Comparison of ENCODE assay signal across 8 cellular contexts in genomic region chr18:79680100-79680879, GRCh38. TPM values are rescaled to one million over a fixed set of nuclear protein-coding genes. Genes with fewer than 3 reads are reported as not detected.
DNase-seq lines count a peak whose midpoint lies in the region; ATAC-seq and TF ChIP-seq lines count a peak whose summit lies in the region.

No MANE protein-coding gene starts in this region.

- peaks cover 8% of the 10 kb centered on the region for H3K4me1 ChIP-seq in GM23338 (ENCODE audit: insufficient read depth)

- TF ChIP-seq CTCF in GM23338 (conservative IDR thresholded peaks at IDR 0.05; ENCODE audit: low read depth in 2 of 2) (no peak), nephron progenitor cell (IDR thresholded peaks at IDR 0.05) (no peak)

- H3K9me3 ChIP-seq in MG63, result no peaks in the 10 kb centered on the region

- intact Hi-C loops in activated CD4-positive, alpha-beta memory T cell treated with anti-CD3 and anti-CD28 coated beads for 36 hours (cut with micrococcal nuclease), result loop anchor here (10.0 kb wide), 1 partner anchor 475 kb away; no protein-coding TSS in a partner anchor

- ATAC-seq in GM23338, result no peak

- H3K4me3 Mint-ChIP-seq in GM23338 (peak overlapping the region; percentile 84), nephron progenitor cell (peak overlapping the region; percentile 86)
- peak overlapping the region; percentile 88 for H3K4me3 Mint-ChIP-seq in activated CD4-positive, alpha-beta memory T cell treated with anti-CD3 and anti-CD28 coated beads for 36 hours

- H4K20me1 ChIP-seq in GM23338 (replicated peaks; ENCODE audit: insufficient read depth), result peaks cover 27% of the 10 kb centered on the region

- peak; percentile 61 for DNase-seq in DMS53 treated with DMSO at 0.1 percent for 48 hours (lab: John Stamatoyannopoulos, UW; ENCODE audit: unreplicated experiment)
- DNase-seq in GM23338 (ENCODE audit: low spot score), result peak; percentile 56
- peak; percentile 9 for DNase-seq in MG63
- peak; percentile 63 for DNase-seq in activated CD4-positive, alpha-beta memory T cell treated with anti-CD3 and anti-CD28 coated beads for 36 hours
- DNase-seq in epithelial cell of prostate (ENCODE audit: low read depth, low spot score), result peak; percentile 37
- peak; percentile 59 for DNase-seq in nephron progenitor cell
- DNase-seq in hippocampal formation (lab: John Stamatoyannopoulos, UW), result no peak
- no peak for DNase-seq in NCI-H2029 (lab: John Stamatoyannopoulos, UW)

- no peak overlapping the region for H2AFZ ChIP-seq in GM23338

- H3K27ac Mint-ChIP-seq in GM23338 (peak overlapping the region; percentile 65), nephron progenitor cell (peak overlapping the region; percentile 59)
- H3K27ac Mint-ChIP-seq in activated CD4-positive, alpha-beta memory T cell treated with anti-CD3 and anti-CD28 coated beads for 36 hours, result peak overlapping the region; percentile 91

- H3K9me3 Mint-ChIP-seq in GM23338 (no peaks in the 10 kb centered on the region), nephron progenitor cell (no peaks in the 10 kb centered on the region)
- H3K9me3 Mint-ChIP-seq in activated CD4-positive, alpha-beta memory T cell treated with anti-CD3 and anti-CD28 coated beads for 36 hours, result no peaks in the 10 kb centered on the region

- H3K79me2 ChIP-seq in GM23338 (replicated peaks; ENCODE audit: insufficient read depth), result peaks cover 59% of the 10 kb centered on the region

- no peaks in the 10 kb centered on the region for H3K27me3 ChIP-seq in GM23338 (ENCODE audit: insufficient read depth)
- no peaks in the 10 kb centered on the region for H3K27me3 ChIP-seq in MG63

- CTCF ChIA-PET in activated CD4-positive, alpha-beta memory T cell treated with anti-CD3 and anti-CD28 coated beads for 36 hours (lab: Charles Lee), result interaction anchor here (0.9 kb wide), 1 partner anchor 284 kb away, joined by 3 read pairs; the partner anchor contains the start of gene HSBP1L1

- no peaks in the 10 kb centered on the region; the same call in 1 of the 2 replicates for H3F3A ChIP-seq in GM23338 (replicated peaks; ENCODE audit: low read depth)

- H3K4me1 Mint-ChIP-seq in GM23338 (peaks cover 29% of the 10 kb centered on the region), nephron progenitor cell (peaks cover 47% of the 10 kb centered on the region)
- peaks cover 73% of the 10 kb centered on the region for H3K4me1 Mint-ChIP-seq in activated CD4-positive, alpha-beta memory T cell treated with anti-CD3 and anti-CD28 coated beads for 36 hours (ENCODE audit: low read depth)

- H3K36me3 Mint-ChIP-seq in GM23338 (ENCODE audit: low read depth) (peaks cover 11% of the 10 kb centered on the region), nephron progenitor cell (ENCODE audit: low read depth) (peaks cover 36% of the 10 kb centered on the region)
- peaks cover 35% of the 10 kb centered on the region for H3K36me3 Mint-ChIP-seq in activated CD4-positive, alpha-beta memory T cell treated with anti-CD3 and anti-CD28 coated beads for 36 hours

- H3K4me3 ChIP-seq in GM23338 (peak overlapping the region; percentile 93), MG63 (peak overlapping the region; percentile 83)

- H3K4me2 ChIP-seq in GM23338, result peak overlapping the region; percentile 98

- H3K36me3 ChIP-seq in GM23338 (ENCODE audit: insufficient read depth), result no peaks in the 10 kb centered on the region
- no peaks in the 10 kb centered on the region; the same call in none of the 2 replicates for H3K36me3 ChIP-seq in MG63

- H3K27ac ChIP-seq in GM23338 (ENCODE audit: low read depth) (no peak overlapping the region), epithelial cell of prostate (peak overlapping the region; percentile 93)

- peaks cover 10% of the 10 kb centered on the region for H3K27me3 Mint-ChIP-seq in GM23338 (ENCODE audit: insufficient read depth, low read depth, poor library complexity)
- H3K27me3 Mint-ChIP-seq in activated CD4-positive, alpha-beta memory T cell treated with anti-CD3 and anti-CD28 coated beads for 36 hours, result no peaks in the 10 kb centered on the region
- no peaks in the 10 kb centered on the region for H3K27me3 Mint-ChIP-seq in nephron progenitor cell (ENCODE audit: low read depth, poor library complexity)

- POLR2A ChIA-PET in activated CD4-positive, alpha-beta memory T cell treated with anti-CD3 and anti-CD28 coated beads for 36 hours (lab: Charles Lee), result interaction anchor here (1.0 to 1.5 kb wide), 2 partner anchors 157 to 287 kb away, joined by 4 to 7 read pairs; no protein-coding TSS in a partner anchor

- no peaks in the 10 kb centered on the region for H3K9me2 ChIP-seq in GM23338 (ENCODE audit: insufficient read depth)

TF ChIP-seq in GM23338, 12 proteins besides CTCF, POLR2A, EP300 and RAD21 (continues in another document):
- TF ChIP-seq EZH2 (IDR thresholded peaks at IDR 0.05; ENCODE audit: low read depth, unreplicated experiment), result no peak
- no peak for TF ChIP-seq REST (IDR thresholded peaks at IDR 0.05; ENCODE audit: unreplicated experiment)
- no peak for TF ChIP-seq NANOG (IDR thresholded peaks at IDR 0.05; ENCODE audit: borderline replicate concordance)
- TF ChIP-seq EZH2phosphoT487 (IDR thresholded peaks at IDR 0.05; ENCODE audit: unreplicated experiment), result no peak
- TF ChIP-seq ETS1 (IDR thresholded peaks at IDR 0.05), result no peak
- TF ChIP-seq ZNF114 (CRISPR knock-in tag; IDR thresholded peaks at IDR 0.05), result no peak
- TF ChIP-seq POLR2AphosphoS5 (IDR thresholded peaks at IDR 0.05; ENCODE audit: low read depth), result no peak
- TF ChIP-seq JUNB (IDR thresholded peaks at IDR 0.05; ENCODE audit: unreplicated experiment), result no peak
- TF ChIP-seq STAT1 (IDR thresholded peaks at IDR 0.05; ENCODE audit: unreplicated experiment), result no peak
- no peak for TF ChIP-seq ZNF331 (CRISPR knock-in tag; IDR thresholded peaks at IDR 0.05; ENCODE audit: low read depth)

RNA-seq across cellular contexts. Expression of gene CTDP1, which starts 0.7 kb away (rescaled TPM):
- 37.2 and 51.6 TPM in 2 replicates for total RNA-seq in GM23338 (2014; rRNA removed; shearing (Covaris generic))
- polyA plus RNA-seq in GM23338 (2016; fragmentation: Nextera tagmentation; extraction: Ambion mirVana), result 9.4 and 9.9 TPM in 2 replicates
- 28.9 and 30.1 TPM in 2 replicates for total RNA-seq in MG63 (2014; rRNA removed; shearing (Covaris generic); ENCODE audit: low replicate concordance)
- 10 to 100 TPM; 35.4 to 36.0 TPM for total RNA-seq in activated CD4-positive, alpha-beta memory T cell treated with anti-CD3 and anti-CD28 coated beads for 36 hours

Comparison
In these comparisons a context has a peak if more than half of its experiments do, and no peak if none do; other contexts are left out.
1. DNase-seq: peak in DMS53 treated with DMSO at 0.1 percent for 48 hours (single experiment), GM23338 (single experiment), MG63 (single experiment), activated CD4-positive, alpha-beta memory T cell treated with anti-CD3 and anti-CD28 coated beads for 36 hours (single experiment), epithelial cell of prostate (single experiment) and nephron progenitor cell (single experiment); none in hippocampal formation (0 of 2) and NCI-H2029 (single experiment).
2. Peak in every context shown above with its lines, with median percentiles within 50 percentile points of each other: H3K27ac Mint-ChIP-seq and H3K4me3 Mint-ChIP-seq.